ENCODE assay signal across 2 cellular contexts in the genomic region with DNA sequence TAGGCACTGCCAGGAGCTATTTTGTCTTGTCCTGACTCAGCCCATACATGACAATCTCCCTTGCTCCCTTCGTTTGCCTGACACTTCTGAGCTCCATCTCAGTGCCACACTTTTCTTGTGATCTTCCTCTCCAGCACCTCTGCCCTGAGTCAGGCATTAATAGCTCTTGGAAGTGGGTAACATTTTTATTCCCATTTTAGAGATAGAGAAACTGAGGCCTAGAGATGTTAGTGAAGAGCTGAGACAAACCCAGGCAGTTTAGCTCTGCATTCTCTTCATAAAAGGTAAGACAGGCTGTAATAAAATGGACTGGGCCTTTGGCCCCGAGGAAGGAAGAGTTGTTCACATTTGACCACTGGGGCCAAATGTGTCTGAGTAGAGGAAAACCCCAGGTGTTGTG.
TF ChIP-seq lines count a peak whose summit lies in the region.

No MANE protein-coding gene starts in this region.

TF ChIP-seq in HepG2, 621 proteins besides CTCF, POLR2A, EP300 and RAD21:
- TF ChIP-seq ZNF629 (CRISPR knock-in tag; conservative IDR thresholded peaks at IDR 0.05) (peak; percentile 72), MTA3 (CRISPR knock-in tag; IDR thresholded peaks at IDR 0.05) (no peak)

TF ChIP-seq in K562, 482 proteins besides CTCF, POLR2A, EP300 and RAD21:
- TF ChIP-seq RBM25 (IDR thresholded peaks at IDR 0.05; ENCODE audit: low read depth, low read length, severe bottlenecking) (peak; percentile 79), SRSF7 (optimal IDR thresholded peaks at IDR 0.05; ENCODE audit: low read depth, low read length) (no peak), SUPT5H (IDR thresholded peaks at IDR 0.05) (no peak), CBX8 (IDR thresholded peaks at IDR 0.05; ENCODE audit: borderline replicate concordance, extremely low read depth, low read depth, low read length, poor library complexity, severe bottlenecking) (no peak), ZNF764 (CRISPR knock-in tag; IDR thresholded peaks at IDR 0.05; ENCODE audit: low read depth) (no peak), MIER1 (IDR thresholded peaks at IDR 0.05; ENCODE audit: low read depth) (no peak)
- TF ChIP-seq, protein P1, sequence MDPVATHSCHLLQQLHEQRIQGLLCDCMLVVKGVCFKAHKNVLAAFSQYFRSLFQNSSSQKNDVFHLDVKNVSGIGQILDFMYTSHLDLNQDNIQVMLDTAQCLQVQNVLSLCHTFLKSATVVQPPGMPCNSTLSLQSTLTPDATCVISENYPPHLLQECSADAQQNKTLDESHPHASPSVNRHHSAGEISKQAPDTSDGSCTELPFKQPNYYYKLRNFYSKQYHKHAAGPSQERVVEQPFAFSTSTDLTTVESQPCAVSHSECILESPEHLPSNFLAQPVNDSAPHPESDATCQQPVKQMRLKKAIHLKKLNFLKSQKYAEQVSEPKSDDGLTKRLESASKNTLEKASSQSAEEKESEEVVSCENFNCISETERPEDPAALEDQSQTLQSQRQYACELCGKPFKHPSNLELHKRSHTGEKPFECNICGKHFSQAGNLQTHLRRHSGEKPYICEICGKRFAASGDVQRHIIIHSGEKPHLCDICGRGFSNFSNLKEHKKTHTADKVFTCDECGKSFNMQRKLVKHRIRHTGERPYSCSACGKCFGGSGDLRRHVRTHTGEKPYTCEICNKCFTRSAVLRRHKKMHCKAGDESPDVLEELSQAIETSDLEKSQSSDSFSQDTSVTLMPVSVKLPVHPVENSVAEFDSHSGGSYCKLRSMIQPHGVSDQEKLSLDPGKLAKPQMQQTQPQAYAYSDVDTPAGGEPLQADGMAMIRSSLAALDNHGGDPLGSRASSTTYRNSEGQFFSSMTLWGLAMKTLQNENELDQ (CRISPR knock-in tag; IDR thresholded peaks at IDR 0.05; ENCODE audit: borderline replicate concordance): no peak
- TF ChIP-seq, protein P2, sequence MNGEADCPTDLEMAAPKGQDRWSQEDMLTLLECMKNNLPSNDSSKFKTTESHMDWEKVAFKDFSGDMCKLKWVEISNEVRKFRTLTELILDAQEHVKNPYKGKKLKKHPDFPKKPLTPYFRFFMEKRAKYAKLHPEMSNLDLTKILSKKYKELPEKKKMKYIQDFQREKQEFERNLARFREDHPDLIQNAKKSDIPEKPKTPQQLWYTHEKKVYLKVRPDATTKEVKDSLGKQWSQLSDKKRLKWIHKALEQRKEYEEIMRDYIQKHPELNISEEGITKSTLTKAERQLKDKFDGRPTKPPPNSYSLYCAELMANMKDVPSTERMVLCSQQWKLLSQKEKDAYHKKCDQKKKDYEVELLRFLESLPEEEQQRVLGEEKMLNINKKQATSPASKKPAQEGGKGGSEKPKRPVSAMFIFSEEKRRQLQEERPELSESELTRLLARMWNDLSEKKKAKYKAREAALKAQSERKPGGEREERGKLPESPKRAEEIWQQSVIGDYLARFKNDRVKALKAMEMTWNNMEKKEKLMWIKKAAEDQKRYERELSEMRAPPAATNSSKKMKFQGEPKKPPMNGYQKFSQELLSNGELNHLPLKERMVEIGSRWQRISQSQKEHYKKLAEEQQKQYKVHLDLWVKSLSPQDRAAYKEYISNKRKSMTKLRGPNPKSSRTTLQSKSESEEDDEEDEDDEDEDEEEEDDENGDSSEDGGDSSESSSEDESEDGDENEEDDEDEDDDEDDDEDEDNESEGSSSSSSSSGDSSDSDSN (IDR thresholded peaks at IDR 0.05; ENCODE audit: borderline replicate concordance in 1 of 2, low read depth in 2 of 2, low read length in 2 of 2): no peak
